8 cellular contexts compared by ENCODE assay signal in the genomic region with DNA sequence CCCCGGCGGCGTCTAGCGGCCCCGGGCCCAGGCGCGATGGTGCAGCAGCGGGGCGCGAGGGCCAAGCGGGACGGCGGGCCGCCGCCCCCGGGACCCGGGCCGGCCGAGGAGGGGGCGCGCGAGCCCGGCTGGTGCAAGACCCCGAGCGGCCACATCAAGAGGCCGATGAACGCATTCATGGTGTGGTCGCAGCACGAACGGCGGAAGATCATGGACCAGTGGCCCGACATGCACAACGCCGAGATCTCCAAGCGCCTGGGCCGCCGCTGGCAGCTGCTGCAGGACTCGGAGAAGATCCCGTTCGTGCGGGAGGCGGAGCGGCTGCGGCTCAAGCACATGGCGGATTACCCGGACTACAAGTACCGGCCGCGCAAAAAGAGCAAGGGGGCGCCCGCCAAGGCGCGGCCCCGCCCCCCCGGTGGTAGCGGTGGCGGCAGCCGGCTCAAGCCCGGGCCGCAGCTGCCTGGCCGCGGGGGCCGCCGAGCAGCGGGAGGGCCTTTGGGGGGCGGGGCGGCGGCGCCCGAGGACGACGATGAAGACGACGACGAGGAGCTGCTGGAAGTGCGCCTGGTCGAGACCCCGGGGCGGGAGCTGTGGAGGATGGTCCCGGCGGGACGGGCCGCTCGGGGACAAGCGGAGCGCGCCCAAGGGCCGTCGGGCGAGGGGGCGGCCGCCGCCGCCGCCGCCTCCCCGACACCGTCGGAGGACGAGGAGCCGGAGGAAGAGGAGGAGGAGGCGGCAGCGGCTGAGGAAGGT. TPM values are rescaled to one million over a fixed set of nuclear protein-coding genes. Genes with fewer than 3 reads are reported as not detected.
DNase-seq lines count a peak whose midpoint lies in the region; ATAC-seq and TF ChIP-seq lines count a peak whose summit lies in the region.

No MANE protein-coding gene starts in this region.

- TF ChIP-seq CTCF in fibroblast of villous mesenchyme (IDR thresholded peaks at IDR 0.05; ENCODE audit: insufficient read depth, low read depth, low read length) (no peak), transverse colon (IDR thresholded peaks at IDR 0.05) (no peak)

- no peaks in the 10 kb centered on the region for H3K27me3 Mint-ChIP-seq in naive thymus-derived CD8-positive, alpha-beta T cell

- peaks cover 14 to 47% (median 43%) of the 10 kb centered on the region in 4 donors for H3K4me1 Mint-ChIP-seq in naive thymus-derived CD8-positive, alpha-beta T cell

- POLR2A ChIA-PET in naive thymus-derived CD8-positive, alpha-beta T cell (lab: Charles Lee), result interaction anchor here (1.3 to 5.5 kb wide), 9 partner anchors 12 to 217 kb away, joined by 3 to 140 read pairs (median 8); partner anchors contain the start of genes CSNK2A1, RBCK1 and ZCCHC3

- no peak for TF ChIP-seq POLR2A in transverse colon (IDR thresholded peaks at IDR 0.05)

- H3K27ac ChIP-seq in transverse colon, result peak overlapping the region; percentile 94 to 98 (median 96)

- peaks cover 3 to 41% (median 29%) of the 10 kb centered on the region in 4 donors for H3K4me1 ChIP-seq in transverse colon

- no peaks in the 10 kb centered on the region for H3K36me3 Mint-ChIP-seq in naive thymus-derived CD8-positive, alpha-beta T cell

- peak; percentile 13 for ATAC-seq in HG03097 (IDR thresholded peaks at IDR 0.05; ENCODE audit: low FRiP score, unreplicated experiment)
- peak in 1 of 2 donors; percentile 4 for ATAC-seq in naive thymus-derived CD8-positive, alpha-beta T cell

- peak overlapping the region; percentile 81 to 91 (median 84) for H3K4me3 Mint-ChIP-seq in naive thymus-derived CD8-positive, alpha-beta T cell

- no peaks in the 10 kb centered on the region for H3K36me3 ChIP-seq in transverse colon

- H3K4me3 ChIP-seq in fibroblast of villous mesenchyme (ENCODE audit: low read depth, low read length) (peak overlapping the region; percentile 83), transverse colon (peak overlapping the region; percentile 64 to 75 (median 72))

- in situ Hi-C loops in G401 (cut with HindIII; ENCODE audit: low sequenced_read_pairs), result no loop called here
- in situ Hi-C loops in transverse colon (cut with MboI; ENCODE audit: low pct_ligation_motif_present in 1 of 4, low pct_unique_long_range_greater_than_20kb in 1 of 4, low sequenced_read_pairs in 3 of 4), result no loop called here

- DNase-seq in G401 (ENCODE audit: low spot score), result peak; percentile 62
- DNase-seq in NOMO-1 treated with dmso at 0.1 percent for 144 hours (lab: John Stamatoyannopoulos, UW; ENCODE audit: unreplicated experiment), result peak; percentile 15
- DNase-seq in activated effector memory CD4-positive, alpha-beta T cell treated with Interleukin-2 at 50 U/mL for 16 hours, result peak; percentile 31
- peak; percentile 63 for DNase-seq in fibroblast of villous mesenchyme (ENCODE audit: low read depth)
- DNase-seq in naive thymus-derived CD8-positive, alpha-beta T cell, result peak in 9 of 10 donors; percentile 31 to 75 (median 54)
- peak; percentile 58 for DNase-seq in transverse colon
- no peak for DNase-seq in OCI-M2 (lab: John Stamatoyannopoulos, UW; ENCODE audit: unreplicated experiment)

- H3K27ac Mint-ChIP-seq in naive thymus-derived CD8-positive, alpha-beta T cell, result peak overlapping the region in 7 of 10 donors; percentile 85 to 94 (median 91)

- H3K27me3 ChIP-seq in transverse colon, result no peaks in the 10 kb centered on the region

- TF ChIP-seq EP300 in transverse colon (IDR thresholded peaks at IDR 0.05; ENCODE audit: low read depth), result no peak

- no peaks in the 10 kb centered on the region for H3K9me3 Mint-ChIP-seq in naive thymus-derived CD8-positive, alpha-beta T cell

- intact Hi-C loops in transverse colon (cut with DNase I; ENCODE audit: low total_unique reads), result loop anchor here (10.0 kb wide), 1 partner anchor 51 kb away; no protein-coding TSS in a partner anchor

- no peaks in the 10 kb centered on the region for H3K9me3 ChIP-seq in transverse colon

- WGBS in transverse colon (ENCODE audit: low coverage in 1 of 2), 2 donors, result 2% methylated on average over 77 of the region's 103 CpGs; no CpG with 5 or more reads in 1 of the 2 donors

RNA-seq across cellular contexts. Expression of gene SOX12, which starts 0.7 kb away (rescaled TPM):
- total RNA-seq in G401 (2014; rRNA removed; shearing (Covaris generic)), result 9.6 and 12.4 TPM in 2 replicates
- total RNA-seq in fibroblast of villous mesenchyme (6.0 and 6.8 TPM in 2 replicates), transverse colon (1 to 10 TPM; 2.0 to 5.0 (median 3.5) TPM)
- total RNA-seq in naive thymus-derived CD8-positive, alpha-beta T cell, result 10 to 100 TPM; 19.8 to 21.7 TPM
- 1 to 10 TPM; 1.3 to 2.1 (median 2.0) TPM for polyA plus RNA-seq in naive thymus-derived CD8-positive, alpha-beta T cell

RNA-seq across cellular contexts. Expression of gene NRSN2, which starts 20.8 kb away (rescaled TPM):
- total RNA-seq in G401 (2014; rRNA removed; shearing (Covaris generic)), result 65.9 and 70.0 TPM in 2 replicates
- total RNA-seq in fibroblast of villous mesenchyme (53.5 and 73.1 TPM in 2 replicates), transverse colon (10 to 100 TPM in 3 of 4 donors, 1 to 10 TPM in 1; 7.1 to 18.0 (median 12.8) TPM)
- 1 to 10 TPM; 1.2 to 1.6 TPM for total RNA-seq in naive thymus-derived CD8-positive, alpha-beta T cell
- polyA plus RNA-seq in naive thymus-derived CD8-positive, alpha-beta T cell, result 1 to 10 TPM; 1.7 to 3.6 (median 2.6) TPM

RNA-seq across cellular contexts. Expression of gene ZCCHC3, which starts 28.7 kb away (rescaled TPM):
- 74.3 and 75.1 TPM in 2 replicates for total RNA-seq in G401 (2014; rRNA removed; shearing (Covaris generic))
- total RNA-seq in fibroblast of villous mesenchyme, result 10.6 and 11.2 TPM in 2 replicates
- 10 to 100 TPM; 29.6 to 29.7 TPM for total RNA-seq in naive thymus-derived CD8-positive, alpha-beta T cell
- polyA plus RNA-seq in naive thymus-derived CD8-positive, alpha-beta T cell, result 10 to 100 TPM in 1 of 3 donors, 1 to 10 TPM in 2; 6.9 to 13.9 (median 7.5) TPM
- total RNA-seq in transverse colon, result 10 to 100 TPM in 2 of 4 donors, 1 to 10 TPM in 2; 6.6 to 16.0 (median 10.1) TPM

RNA-seq across cellular contexts. Expression of gene C20orf96, which starts 35.5 kb away (rescaled TPM):
- total RNA-seq in G401 (2014; rRNA removed; shearing (Covaris generic)), result 1.0 and 4.5 TPM in 2 replicates
- total RNA-seq in fibroblast of villous mesenchyme, result 1.3 and 1.9 TPM in 2 replicates
- total RNA-seq in naive thymus-derived CD8-positive, alpha-beta T cell, result 1 to 10 TPM; 4.7 to 5.7 TPM
- polyA plus RNA-seq in naive thymus-derived CD8-positive, alpha-beta T cell, result under 1 TPM; 0.46 to 0.80 (median 0.67) TPM
- total RNA-seq in transverse colon, result 10 to 100 TPM in 1 of 4 donors, 1 to 10 TPM in 3; 3.0 to 97.3 (median 3.7) TPM

RNA-seq across cellular contexts. Expression of gene TRIB3, which starts 54.5 kb away (rescaled TPM):
- total RNA-seq in G401 (2014; rRNA removed; shearing (Covaris generic)), result 12.9 and 15.6 TPM in 2 replicates
- total RNA-seq in fibroblast of villous mesenchyme (36.7 and 100 TPM in 2 replicates), transverse colon (10 to 100 TPM in 2 of 4 donors, 1 to 10 TPM in 2; 3.8 to 11.3 (median 7.9) TPM)
- total RNA-seq in naive thymus-derived CD8-positive, alpha-beta T cell, result 1 to 10 TPM; 8.7 to 8.9 TPM
- polyA plus RNA-seq in naive thymus-derived CD8-positive, alpha-beta T cell, result 1 to 10 TPM; 5.5 to 6.5 (median 6.2) TPM
